ENCODE assay signal across 26 cellular contexts in genomic region chr2:204913312-204913711, GRCh38.
DNase-seq lines count a peak whose midpoint lies in the region; ATAC-seq, FAIRE-seq and TF ChIP-seq lines count a peak whose summit lies in the region.
"Had no signal": no experiment of that assay in that cellular context is flagged by ENCODE, and none has a peak within 500 bp of the region (broad histone marks: within the 10 kb centered on the region; RNA-seq: fewer than 3 reads in every experiment).

No MANE protein-coding gene starts in this region.

- H3K36me3 Mint-ChIP-seq in activated CD4-positive, alpha-beta T cell treated with anti-CD3 and anti-CD28 coated beads for 36 hours (ENCODE audit: low read depth), result no peaks in the 10 kb centered on the region
- H3K36me3 Mint-ChIP-seq in activated naive CD4-positive, alpha-beta T cell treated with anti-CD3 and anti-CD28 coated beads, Interleukin-2, amount 50 U/mL, for 72 hours, result peaks cover 0 to 10% of the 10 kb centered on the region in 2 donors
- H3K36me3 Mint-ChIP-seq: CD14-positive monocyte; CD4-positive, alpha-beta memory T cell had no signal

- POLR2A ChIA-PET in activated CD4-positive, alpha-beta T cell treated with anti-CD3 and anti-CD28 coated beads for 36 hours (lab: Charles Lee), result interaction anchor here (0.6 kb wide), 1 partner anchor 591 kb away, joined by 4 read pairs; no protein-coding TSS in a partner anchor
- POLR2A ChIA-PET in K562 (lab: Yijun Ruan, JAX), result interaction anchor here (0.6 to 1.5 kb wide), 3 partner anchors 9 to 48 kb away, joined by 3 to 4 read pairs (median 3); no protein-coding TSS in a partner anchor

- TF ChIP-seq RAD21 in K562 (CRISPR knock-in tag; conservative IDR thresholded peaks at IDR 0.05 in 1 of 2, IDR thresholded peaks at IDR 0.05 in 1 of 2), result no peak

- H3K4me3 ChIP-seq in K562, result no peak overlapping the region
- no peak overlapping the region for H3K4me3 ChIP-seq in parathyroid adenoma (ENCODE audit: low read depth, low read length)
- H3K4me3 ChIP-seq: A549; BLaER1 treated with 17β-estradiol and CSF1 and Interleukin-3, amounts not matched to agents 10 nM and 100 nM; GM23338 had no signal

- H4K20me1 ChIP-seq in K562 (replicated peaks; ENCODE audit: control insufficient read depth, insufficient read depth, low read length), result no peaks in the 10 kb centered on the region
- H4K20me1 ChIP-seq: BLaER1 treated with 17β-estradiol and CSF1 and Interleukin-3, amounts not matched to agents 10 nM and 100 nM had no signal

- H3K27ac ChIP-seq in K562 (ENCODE audit: extremely low read depth, low read depth, low read length) (peak overlapping the region; percentile 78), parathyroid adenoma (no peak overlapping the region)
- H3K27ac ChIP-seq: A549; BLaER1 treated with 17β-estradiol and CSF1 and Interleukin-3, amounts not matched to agents 10 nM and 100 nM had no signal

- H3K36me3 ChIP-seq in K562 (ENCODE audit: control insufficient read depth, insufficient read depth, low read length) (no peaks in the 10 kb centered on the region), parathyroid adenoma (ENCODE audit: control insufficient read depth, insufficient read depth, low read length) (no peaks in the 10 kb centered on the region)
- H3K36me3 ChIP-seq: BE2C; BLaER1 treated with 17β-estradiol and CSF1 and Interleukin-3, amounts not matched to agents 10 nM and 100 nM had no signal

- in situ Hi-C loops in K562 (cut with MboI), result no loop called here

- CTCF ChIA-PET in activated CD4-positive, alpha-beta T cell treated with anti-CD3 and anti-CD28 coated beads for 36 hours (lab: Charles Lee), result interaction anchor here (0.8 kb wide), 1 partner anchor 849 kb away, joined by 3 read pairs; no protein-coding TSS in a partner anchor
- CTCF ChIA-PET in K562 (lab: Yijun Ruan, JAX; ENCODE audit: low intra/inter-chr PET ratio), result no interaction called here

- H3K27me3 ChIP-seq in K562 (ENCODE audit: control insufficient read depth in 2 of 2, insufficient read depth in 2 of 2, low read length in 2 of 2) (no peaks in the 10 kb centered on the region), parathyroid adenoma (ENCODE audit: control insufficient read depth, insufficient read depth, low read length) (no peaks in the 10 kb centered on the region)
- H3K27me3 ChIP-seq: BE2C; BLaER1 treated with 17β-estradiol and CSF1 and Interleukin-3, amounts not matched to agents 10 nM and 100 nM had no signal

- H3K9ac ChIP-seq in K562 (ENCODE audit: insufficient read depth in 1 of 2, low read depth in 2 of 2, low read length in 2 of 2) (peak overlapping the region in 1 of 2 experiments; percentile 56; a peak in 1 of 4 replicates), parathyroid adenoma (no peak overlapping the region)
- H3K9ac ChIP-seq: BLaER1 treated with 17β-estradiol and CSF1 and Interleukin-3, amounts not matched to agents 10 nM and 100 nM had no signal

- peaks cover 2% of the 10 kb centered on the region for H3K4me1 Mint-ChIP-seq in activated CD4-positive, alpha-beta T cell treated with anti-CD3 and anti-CD28 coated beads for 36 hours
- H3K4me1 Mint-ChIP-seq: CD14-positive monocyte, GM23338 had no signal

- TF ChIP-seq POLR2A in K562 (conservative IDR thresholded peaks at IDR 0.05), result no peak

- no peak for TF ChIP-seq EP300 in K562 (IDR thresholded peaks at IDR 0.05; ENCODE audit: low read length)

- H3K9me1 ChIP-seq in K562 (ENCODE audit: control insufficient read depth, insufficient read depth, low read length), result no peaks in the 10 kb centered on the region

- 0% methylated on average over 1 of the region's 3 CpGs for WGBS in K562 (ENCODE audit: insufficient coverage, low coverage, missing lambda C conversion rate)

- peaks cover 4% of the 10 kb centered on the region for H3K9me3 Mint-ChIP-seq in activated CD4-positive, alpha-beta T cell treated with anti-CD3 and anti-CD28 coated beads for 36 hours (ENCODE audit: low read depth)
- peaks cover 0 to 19% of the 10 kb centered on the region in 2 donors for H3K9me3 Mint-ChIP-seq in activated naive CD4-positive, alpha-beta T cell treated with anti-CD3 and anti-CD28 coated beads, Interleukin-2, amount 50 U/mL, for 72 hours
- H3K9me3 Mint-ChIP-seq: GM23338, H9 had no signal

- ATAC-seq in activated CD4-positive, alpha-beta T cell treated with anti-CD3 and anti-CD28 coated beads for 36 hours, result peak; percentile 70
- peak; percentile 13 to 80 for ATAC-seq in activated naive CD4-positive, alpha-beta T cell treated with anti-CD3 and anti-CD28 coated beads, Interleukin-2, amount 50 U/mL, for 72 hours
- no peak for ATAC-seq in K562
- ATAC-seq: HCT116 had no signal

- no peak for FAIRE-seq in K562 (lab: Jason Lieb, UNC)
- FAIRE-seq: A549, GM12891, GM18507 had no signal

- intact Hi-C loops in activated CD4-positive, alpha-beta T cell treated with anti-CD3 and anti-CD28 coated beads for 36 hours (cut with DNase I, micrococcal nuclease), result no loop called here
- intact Hi-C loops in K562 (cut with micrococcal nuclease), result loop anchor here (10.0 kb wide), 2 partner anchors 71 to 111 kb away; no protein-coding TSS in a partner anchor

- H3K4me3 Mint-ChIP-seq in activated CD4-positive, alpha-beta T cell treated with anti-CD3 and anti-CD28 coated beads for 36 hours, result no peak overlapping the region
- H3K4me3 Mint-ChIP-seq: CD14-positive monocyte; CD4-positive, alpha-beta memory T cell; GM23338; H9 had no signal

- no peak overlapping the region for H3K27ac Mint-ChIP-seq in activated CD4-positive, alpha-beta T cell treated with anti-CD3 and anti-CD28 coated beads for 36 hours
- H3K27ac Mint-ChIP-seq in activated naive CD4-positive, alpha-beta T cell treated with anti-CD3 and anti-CD28 coated beads, Interleukin-2, amount 50 U/mL, for 72 hours, result no peak overlapping the region
- H3K27ac Mint-ChIP-seq: CD14-positive monocyte, GM23338, H9 had no signal

- H3K4me2 ChIP-seq in K562 (ENCODE audit: insufficient read depth, low read length) (peak overlapping the region; percentile 73; the same call in 1 of the 2 replicates), parathyroid adenoma (ENCODE audit: low read length) (peak overlapping the region; percentile 31)
- H3K4me2 ChIP-seq: A549; BLaER1 treated with 17β-estradiol and CSF1 and Interleukin-3, amounts not matched to agents 10 nM and 100 nM; GM23338 had no signal

- H3K27me3 Mint-ChIP-seq in activated CD4-positive, alpha-beta T cell treated with anti-CD3 and anti-CD28 coated beads for 36 hours, result no peaks in the 10 kb centered on the region
- H3K27me3 Mint-ChIP-seq: CD4-positive, alpha-beta memory T cell had no signal

- H3K4me1 ChIP-seq in K562 (replicated peaks in 1 of 2; ENCODE audit: control insufficient read depth in 2 of 2, insufficient read depth in 2 of 2, low read length in 2 of 2) (peaks cover 0 to 5% of the 10 kb centered on the region in 2 experiments; a peak in 2 of 5 replicates), parathyroid adenoma (peaks cover 12% of the 10 kb centered on the region)
- H3K4me1 ChIP-seq: A549; BE2C; BLaER1 treated with 17β-estradiol and CSF1 and Interleukin-3, amounts not matched to agents 10 nM and 100 nM had no signal

- H2AFZ ChIP-seq in K562 (ENCODE audit: low read depth, low read length) (peak overlapping the region; percentile 68), parathyroid adenoma (no peak overlapping the region)

- no peak for TF ChIP-seq CTCF in K562 (IDR thresholded peaks at IDR 0.05 in 2 of 3, conservative IDR thresholded peaks at IDR 0.05 in 1 of 3; ENCODE audit: insufficient read depth in 2 of 3, low read depth in 1 of 3, low read length in 3 of 3)
- TF ChIP-seq CTCF in parathyroid adenoma (IDR thresholded peaks at IDR 0.05), result no peak

- H3K79me2 ChIP-seq in K562 (ENCODE audit: control insufficient read depth, insufficient read depth, low read length) (peaks cover 11% of the 10 kb centered on the region; the same call in 2 of the 3 replicates), parathyroid adenoma (no peaks in the 10 kb centered on the region)

- H3K9me3 ChIP-seq in K562 (replicated peaks; ENCODE audit: control insufficient read depth, insufficient read depth, low read depth, low read length), result no peaks in the 10 kb centered on the region
- no peaks in the 10 kb centered on the region for H3K9me3 ChIP-seq in parathyroid adenoma (ENCODE audit: control insufficient read depth, low read length)
- H3K9me3 ChIP-seq: A549; BE2C; BLaER1 treated with 17β-estradiol and CSF1 and Interleukin-3, amounts not matched to agents 10 nM and 100 nM had no signal

- no peak for DNase-seq in activated CD4-positive, alpha-beta T cell treated with anti-CD3 and anti-CD28 coated beads for 36 hours
- no peak for DNase-seq in activated CD4-positive, alpha-beta T cell treated with anti-CD3 and anti-CD28 coated beads for 4 hours
- DNase-seq in activated naive CD4-positive, alpha-beta T cell treated with anti-CD3 and anti-CD28 coated beads, Interleukin-2, amount 50 U/mL, for 72 hours (ENCODE audit: low spot score in 2 of 2), result no peak
- no peak for DNase-seq in activated naive CD4-positive, alpha-beta T cell treated with anti-CD3 and anti-CD28 coated beads, Interleukin-2, amount 50 U/mL, for 16 hours
- DNase-seq in K562 (ENCODE audit: extremely low read depth in 1 of 4, low spot score in 3 of 4), result no peak
- no peak for DNase-seq in NCI-H345 (lab: John Stamatoyannopoulos, UW)
- DNase-seq in anterior cingulate cortex (lab: John Stamatoyannopoulos, UW), result no peak
- DNase-seq: 8988T, ACHN, AML-193, BE2C, Calu3, COR-L47, DMS53, DMS79 treated with DMSO at 0.1 percent for 48 hours, GF-D8 had no signal

- no TSS peak for BruUV-seq in K562 (replicated peaks; lab: Mats Ljungman, UMichigan)

TF ChIP-seq in K562, 482 proteins besides CTCF, POLR2A, EP300 and RAD21:
- TF ChIP-seq FOXP4 (CRISPR knock-in tag; IDR thresholded peaks at IDR 0.05; ENCODE audit: borderline replicate concordance), result no peak
- TF ChIP-seq FOXJ2 (tag; IDR thresholded peaks at IDR 0.05), result 0 out of 2 replicates have a peak, but pooled peaks have one; percentile 26
- TF ChIP-seq RFX1 (IDR thresholded peaks at IDR 0.05), result peak; percentile 24; the same call in 1 of the 2 replicates
